In the genomic region with DNA sequence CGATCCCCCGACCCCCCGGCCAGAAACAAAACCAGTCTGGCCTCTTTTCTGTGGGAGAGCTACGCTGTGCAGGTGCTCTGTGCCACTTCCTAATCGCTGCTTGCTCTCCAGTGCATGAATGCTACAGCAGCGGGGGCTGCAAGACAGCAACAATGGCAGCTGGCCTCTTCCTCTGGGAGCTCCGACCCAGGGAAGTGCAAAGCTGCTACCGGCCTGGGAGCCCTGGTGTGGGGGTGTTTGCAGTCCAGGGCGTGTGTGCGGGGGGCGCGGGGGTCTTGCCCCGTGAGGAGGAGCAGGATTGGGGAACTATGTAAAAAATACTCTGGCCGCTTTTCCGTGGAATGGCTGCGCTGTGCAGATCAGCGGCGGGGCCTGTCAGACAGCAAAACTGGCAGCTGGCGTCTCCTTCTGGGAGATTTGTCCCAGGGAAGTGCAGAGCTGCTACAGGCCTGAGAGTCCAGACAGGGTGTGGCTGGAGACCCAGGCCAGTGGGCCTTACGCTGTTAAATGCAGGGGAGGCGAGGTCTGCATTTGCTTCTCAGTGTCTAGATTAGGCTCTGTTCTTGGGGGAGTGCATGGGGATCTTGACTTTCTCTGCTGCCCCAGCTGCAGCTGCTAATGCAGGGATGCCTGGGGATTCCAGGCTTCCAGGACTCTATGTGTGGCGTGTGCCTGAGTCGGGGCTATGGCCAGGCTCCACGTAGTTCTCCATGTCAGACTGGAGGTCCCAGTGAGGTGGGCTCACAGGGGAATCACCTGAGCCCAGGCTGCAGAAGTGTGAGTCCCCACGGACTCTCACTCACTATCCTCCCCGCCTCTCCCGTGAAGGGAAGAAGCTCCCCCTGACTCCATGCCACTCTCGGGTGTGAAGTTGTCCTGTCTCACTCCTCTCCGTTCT, we compare ENCODE assay signal across 15 cellular contexts.
A peak's percentile ranks its signal among the peaks of the same experiment; 100 is the strongest.
DNase-seq lines count a peak whose midpoint lies in the region; ATAC-seq and TF ChIP-seq lines count a peak whose summit lies in the region.
"Had no signal": no experiment of that assay in that cellular context is flagged by ENCODE, and none has a peak within 500 bp of the region (broad histone marks: within the 10 kb centered on the region; RNA-seq: fewer than 3 reads in every experiment).

No MANE protein-coding gene starts in this region.

- WGBS in aorta, 2 donors, result 58 to 76% methylated on average over 29 of the region's 29 CpGs

- peak overlapping the region; percentile 19 for H3K27ac ChIP-seq in left ventricle myocardium inferior (replicated peaks)
- peak overlapping the region in 1 of 2 donors; percentile 49 for H3K27ac ChIP-seq in aorta (ENCODE audit: low read depth in 1 of 2, low read length in 2 of 2)
- H3K27ac ChIP-seq: SK-N-MC, skin epidermis, VCaP had no signal

- peaks cover 19% of the 10 kb centered on the region for H3K9me3 Mint-ChIP-seq in dendritic cell treated with granulocyte-macrophage colony-stimulating factor and Interleukin-4, amounts not matched to agents 40 ng/mL and 50 ng/mL, for 4 days
- peaks cover 15% of the 10 kb centered on the region for H3K9me3 Mint-ChIP-seq in neural crest cell
- H3K9me3 Mint-ChIP-seq in activated naive CD8-positive, alpha-beta T cell treated with anti-CD3 and anti-CD28 coated beads, Interleukin-2, amount 50 U/mL, for 24 hours, result peaks cover 22% of the 10 kb centered on the region

- ATAC-seq in Right ventricle myocardium inferior (no peak), aorta (ENCODE audit: low FRiP score) (peak; percentile 48), omental fat pad (ENCODE audit: low FRiP score) (no peak)
- ATAC-seq in activated naive CD8-positive, alpha-beta T cell treated with anti-CD3 and anti-CD28 coated beads, Interleukin-2, amount 50 U/mL, for 24 hours, result no peak
- ATAC-seq: naive thymus-derived CD8-positive, alpha-beta T cell had no signal

- no peak overlapping the region for H3K27ac Mint-ChIP-seq in dendritic cell treated with granulocyte-macrophage colony-stimulating factor and Interleukin-4, amounts not matched to agents 40 ng/mL and 50 ng/mL, for 4 days
- H3K27ac Mint-ChIP-seq in neural crest cell (ENCODE audit: unreplicated experiment), result peak overlapping the region; percentile 93
- no peak overlapping the region for H3K27ac Mint-ChIP-seq in activated naive CD8-positive, alpha-beta T cell treated with anti-CD3 and anti-CD28 coated beads, Interleukin-2, amount 50 U/mL, for 24 hours
- H3K27ac Mint-ChIP-seq: activated naive CD4-positive, alpha-beta T cell treated with anti-CD3 and anti-CD28 coated beads for 36 hours had no signal

- H3K4me3 Mint-ChIP-seq in dendritic cell treated with granulocyte-macrophage colony-stimulating factor and Interleukin-4, amounts not matched to agents 40 ng/mL and 50 ng/mL, for 4 days, result peak overlapping the region; percentile 14
- H3K4me3 Mint-ChIP-seq in neural crest cell, result no peak overlapping the region
- H3K4me3 Mint-ChIP-seq in activated naive CD8-positive, alpha-beta T cell treated with anti-CD3 and anti-CD28 coated beads, Interleukin-2, amount 50 U/mL, for 24 hours, result no peak overlapping the region
- H3K4me3 Mint-ChIP-seq: activated naive CD4-positive, alpha-beta T cell treated with anti-CD3 and anti-CD28 coated beads for 36 hours had no signal

- H3K27me3 ChIP-seq in left ventricle myocardium inferior (ENCODE audit: low read depth) (no peaks in the 10 kb centered on the region), aorta (ENCODE audit: control insufficient read depth in 1 of 2, insufficient read depth in 2 of 2, low read length in 1 of 2) (no peaks in the 10 kb centered on the region)

- H3K27me3 Mint-ChIP-seq in dendritic cell treated with granulocyte-macrophage colony-stimulating factor and Interleukin-4, amounts not matched to agents 40 ng/mL and 50 ng/mL, for 4 days, result no peaks in the 10 kb centered on the region
- no peaks in the 10 kb centered on the region for H3K27me3 Mint-ChIP-seq in neural crest cell (ENCODE audit: low read depth)
- H3K27me3 Mint-ChIP-seq in activated naive CD8-positive, alpha-beta T cell treated with anti-CD3 and anti-CD28 coated beads, Interleukin-2, amount 50 U/mL, for 24 hours, result no peaks in the 10 kb centered on the region

- H3K4me3 ChIP-seq in left ventricle myocardium inferior (peak overlapping the region; percentile 45), aorta (ENCODE audit: low read length in 2 of 2) (no peak overlapping the region)
- H3K4me3 ChIP-seq: SK-N-MC had no signal

- H3K36me3 ChIP-seq in left ventricle myocardium inferior (no peaks in the 10 kb centered on the region), aorta (ENCODE audit: control insufficient read depth in 1 of 2, insufficient read depth in 2 of 2, low read length in 1 of 2) (no peaks in the 10 kb centered on the region)

- DNase-seq in left ventricle myocardium inferior (no peak), Right ventricle myocardium inferior (ENCODE audit: missing footprints) (no peak), neural crest cell (ENCODE audit: low read depth, low spot score) (no peak), aorta (no peak), omental fat pad (ENCODE audit: low spot score) (no peak), mesenteric fat pad (ENCODE audit: low spot score) (no peak)
- DNase-seq in activated naive CD8-positive, alpha-beta T cell treated with anti-CD3 and anti-CD28 coated beads, Interleukin-2, amount 50 U/mL, for 24 hours, result no peak
- DNase-seq: activated naive CD4-positive, alpha-beta T cell treated with anti-CD3 and anti-CD28 coated beads for 36 hours; kidney glomerular epithelial cell; naive thymus-derived CD8-positive, alpha-beta T cell; NCI-H1436 had no signal

- H3K9me3 ChIP-seq in left ventricle myocardium inferior (replicated peaks) (peaks cover 27% of the 10 kb centered on the region), aorta (ENCODE audit: control insufficient read depth, low read length) (no peaks in the 10 kb centered on the region)

- TF ChIP-seq CTCF in left ventricle myocardium inferior (IDR thresholded peaks at IDR 0.05; ENCODE audit: borderline replicate concordance), result no peak
- TF ChIP-seq CTCF in neural crest cell (conservative IDR thresholded peaks at IDR 0.05), result no peak
- no peak for TF ChIP-seq CTCF in omental fat pad (IDR thresholded peaks at IDR 0.05)

- H3K36me3 Mint-ChIP-seq in dendritic cell treated with granulocyte-macrophage colony-stimulating factor and Interleukin-4, amounts not matched to agents 40 ng/mL and 50 ng/mL, for 4 days (ENCODE audit: low read depth), result no peaks in the 10 kb centered on the region
- peaks cover 7% of the 10 kb centered on the region for H3K36me3 Mint-ChIP-seq in neural crest cell (ENCODE audit: low read depth)
- H3K36me3 Mint-ChIP-seq in activated naive CD8-positive, alpha-beta T cell treated with anti-CD3 and anti-CD28 coated beads, Interleukin-2, amount 50 U/mL, for 24 hours (ENCODE audit: low read depth), result no peaks in the 10 kb centered on the region

- peaks cover 17% of the 10 kb centered on the region for H3K4me1 ChIP-seq in left ventricle myocardium inferior
- H3K4me1 ChIP-seq in aorta (ENCODE audit: control insufficient read depth in 1 of 2, insufficient read depth in 2 of 2, low read length in 2 of 2), result no peaks in the 10 kb centered on the region

- intact Hi-C loops in left ventricle myocardium inferior (cut with micrococcal nuclease), result no loop called here
- intact Hi-C loops in Right ventricle myocardium inferior (cut with DNase I), result no loop called here
- intact Hi-C loops in dendritic cell treated with granulocyte-macrophage colony-stimulating factor and Interleukin-4, amounts not matched to agents 40 ng/mL and 50 ng/mL, for 4 days (cut with micrococcal nuclease), result no loop called here
- intact Hi-C loops in aorta (cut with DNase I), result no loop called here

- peaks cover 4% of the 10 kb centered on the region for H3K4me1 Mint-ChIP-seq in dendritic cell treated with granulocyte-macrophage colony-stimulating factor and Interleukin-4, amounts not matched to agents 40 ng/mL and 50 ng/mL, for 4 days (ENCODE audit: low read depth)
- peaks cover 4% of the 10 kb centered on the region for H3K4me1 Mint-ChIP-seq in neural crest cell
- peaks cover 2% of the 10 kb centered on the region for H3K4me1 Mint-ChIP-seq in activated naive CD8-positive, alpha-beta T cell treated with anti-CD3 and anti-CD28 coated beads, Interleukin-2, amount 50 U/mL, for 24 hours
- H3K4me1 Mint-ChIP-seq: naive thymus-derived CD8-positive, alpha-beta T cell had no signal
